In genomic region chr12:93376436-93377251, GRCh38 we compare ENCODE assay signal across 8 cellular contexts. TPM values are rescaled to one million over a fixed set of nuclear protein-coding genes. Genes with fewer than 3 reads are reported as not detected.
DNase-seq lines count a peak whose midpoint lies in the region; ATAC-seq, FAIRE-seq and TF ChIP-seq lines count a peak whose summit lies in the region.

No MANE protein-coding gene starts in this region.

- H3K27ac Mint-ChIP-seq in CD8-positive, alpha-beta T cell: no peak overlapping the region

- H3K9ac ChIP-seq in mammary epithelial cell (ENCODE audit: insufficient read depth, low read length) (peak overlapping the region; percentile 73), kidney (ENCODE audit: low read length in 2 of 2) (peak overlapping the region in 1 of 2 donors; percentile 90)

- POLR2A ChIA-PET in CD8-positive, alpha-beta T cell (lab: Charles Lee): interaction anchor here (1.0 to 1.6 kb wide), 3 partner anchors 11 to 448 kb away, joined by 3 to 11 read pairs (median 3); no protein-coding TSS in a partner anchor

- no peaks in the 10 kb centered on the region for H3K27me3 Mint-ChIP-seq in CD8-positive, alpha-beta T cell (ENCODE audit: low read depth)

- no peaks in the 10 kb centered on the region for H4K20me1 ChIP-seq in mammary epithelial cell (ENCODE audit: insufficient read depth, low read length)

- ATAC-seq in CD8-positive, alpha-beta T cell: no peak
- ATAC-seq in omental fat pad (ENCODE audit: low FRiP score) (no peak), GM21390 (IDR thresholded peaks at IDR 0.05; ENCODE audit: unreplicated experiment) (no peak)

- intact Hi-C loops in CD8-positive, alpha-beta T cell (cut with DNase I, micrococcal nuclease): loop anchor here (1.0 to 10.0 kb wide), 15 partner anchors 66 to 1840 kb away; partner anchors contain the start of genes CRADD (in 2 of the 2), EEA1 (in 2 of the 2), SOCS2 (in 2 of the 2) and CEP83 (in 1 of the 2)
- intact Hi-C loops in mammary epithelial cell (cut with micrococcal nuclease) (loop anchor here (1.0 to 5.0 kb wide), 3 partner anchors 54 to 254 kb away; no protein-coding TSS in a partner anchor), kidney (cut with DNase I) (no loop called here), stomach (cut with DNase I; ENCODE audit: low total_unique reads) (no loop called here)

- no peak for TF ChIP-seq EP300 in stomach (IDR thresholded peaks at IDR 0.05)

- DNase-seq in CD8-positive, alpha-beta T cell: no peak
- DNase-seq in M059J (ENCODE audit: low read depth): peak; percentile 31
- DNase-seq in mammary epithelial cell: peak; percentile 10
- DNase-seq in kidney: no peak
- no peak for DNase-seq in stomach
- no peak for DNase-seq in iPS-NIHi11 (ENCODE audit: low spot score)
- DNase-seq in omental fat pad (ENCODE audit: low spot score): no peak

- CTCF ChIA-PET in CD8-positive, alpha-beta T cell (lab: Charles Lee): interaction anchor here (0.6 to 2.0 kb wide), 4 partner anchors 20 to 530 kb away, joined by 3 to 10 read pairs (median 4); no protein-coding TSS in a partner anchor
- CTCF ChIA-PET in mammary epithelial cell (lab: Charles Lee; ENCODE audit: low non-redundant PET): interaction anchor here (0.5 to 0.8 kb wide), 4 partner anchors 11 to 726 kb away, joined by 3 to 7 read pairs (median 6); no protein-coding TSS in a partner anchor

- TF ChIP-seq CTCF in CD8-positive, alpha-beta T cell (IDR thresholded peaks at IDR 0.05): no peak
- peak in 1 of 2 donors; percentile 25 for TF ChIP-seq CTCF in mammary epithelial cell (conservative IDR thresholded peaks at IDR 0.05 in 1 of 2, IDR thresholded peaks at IDR 0.05 in 1 of 2; ENCODE audit: extremely low read depth in 1 of 2, insufficient read depth in 1 of 2, low read depth in 1 of 2, low read length in 2 of 2)
- no peak for TF ChIP-seq CTCF in kidney (IDR thresholded peaks at IDR 0.05; ENCODE audit: borderline replicate concordance, extremely low read depth, insufficient read depth)
- TF ChIP-seq CTCF in stomach (IDR thresholded peaks at IDR 0.05): no peak
- no peak for TF ChIP-seq CTCF in omental fat pad (IDR thresholded peaks at IDR 0.05)

- peaks cover 30% of the 10 kb centered on the region for H3K4me1 Mint-ChIP-seq in CD8-positive, alpha-beta T cell (ENCODE audit: low read depth)

- in situ Hi-C loops in mammary epithelial cell (cut with MboI; ENCODE audit: low sequenced_read_pairs in 2 of 2): loop anchor here in 1 of 2 donors (25.0 kb wide), 1 partner anchor 589 kb away; no protein-coding TSS in a partner anchor

- peak overlapping the region; percentile 83 for H2AFZ ChIP-seq in mammary epithelial cell (ENCODE audit: low read depth, low read length)

- no TSS peak for BruUV-seq in mammary epithelial cell (replicated peaks; lab: Mats Ljungman, UMichigan)

- dilution Hi-C loops in mammary epithelial cell (cut with HindIII; ENCODE audit: low sequenced_read_pairs): no loop called here

- H3K36me3 Mint-ChIP-seq in CD8-positive, alpha-beta T cell: peaks cover 7% of the 10 kb centered on the region

- no peaks in the 10 kb centered on the region for H3K9me3 ChIP-seq in CD8-positive, alpha-beta T cell (ENCODE audit: low read length)
- H3K9me3 ChIP-seq in mammary epithelial cell (replicated peaks; ENCODE audit: insufficient read depth, low read length) (no peaks in the 10 kb centered on the region), kidney (ENCODE audit: control insufficient read depth in 1 of 2, low read length in 2 of 2) (no peaks in the 10 kb centered on the region), stomach (no peaks in the 10 kb centered on the region)

- H3K4me3 Mint-ChIP-seq in CD8-positive, alpha-beta T cell: peak overlapping the region; percentile 90

- H3K4me2 ChIP-seq in mammary epithelial cell (ENCODE audit: insufficient read depth, low read depth, low read length): peak overlapping the region; percentile 92

- peaks cover 35% of the 10 kb centered on the region for H3K79me2 ChIP-seq in mammary epithelial cell (ENCODE audit: insufficient read depth, low read length)

- no peaks in the 10 kb centered on the region for H3K36me3 ChIP-seq in CD8-positive, alpha-beta T cell (ENCODE audit: insufficient read depth, low read length)
- H3K36me3 ChIP-seq in mammary epithelial cell (ENCODE audit: insufficient read depth, low read length): no peaks in the 10 kb centered on the region
- H3K36me3 ChIP-seq in kidney (ENCODE audit: control insufficient read depth in 1 of 2, insufficient read depth in 2 of 2, low read length in 2 of 2): no peaks in the 10 kb centered on the region
- H3K36me3 ChIP-seq in stomach: no peaks in the 10 kb centered on the region

- 27% methylated on average over 10 of the region's 10 CpGs for WGBS in mammary epithelial cell (ENCODE audit: low coverage, missing lambda C conversion rate)
- 38 to 80% (median 52%) methylated on average over 10 of the region's 10 CpGs for WGBS in stomach, 5 donors

- peaks cover 23% of the 10 kb centered on the region for H3K4me1 ChIP-seq in CD8-positive, alpha-beta T cell (ENCODE audit: insufficient read depth, low read length)
- H3K4me1 ChIP-seq in mammary epithelial cell (ENCODE audit: insufficient read depth, low read length) (peaks cover 25% of the 10 kb centered on the region), kidney (ENCODE audit: control insufficient read depth in 1 of 2, insufficient read depth in 1 of 2, low read depth in 1 of 2, low read length in 2 of 2) (peaks cover 5 to 12% of the 10 kb centered on the region in 2 donors), stomach (peaks cover 24 to 64% (median 45%) of the 10 kb centered on the region in 4 donors)

- no peaks in the 10 kb centered on the region for H3K9me3 Mint-ChIP-seq in CD8-positive, alpha-beta T cell

- no peaks in the 10 kb centered on the region for H3K27me3 ChIP-seq in CD8-positive, alpha-beta T cell (ENCODE audit: insufficient read depth, low read length)
- H3K27me3 ChIP-seq in mammary epithelial cell (ENCODE audit: insufficient read depth, low read length): no peaks in the 10 kb centered on the region
- no peaks in the 10 kb centered on the region for H3K27me3 ChIP-seq in stomach

- no peak overlapping the region for H3K27ac ChIP-seq in CD8-positive, alpha-beta T cell (ENCODE audit: low read depth, low read length)
- H3K27ac ChIP-seq in mammary epithelial cell (ENCODE audit: insufficient read depth, low read depth, low read length) (peak overlapping the region; percentile 63), kidney (ENCODE audit: low read depth in 2 of 2, low read length in 2 of 2) (peak overlapping the region; percentile 82 to 90), stomach (peak overlapping the region; percentile 79 to 98 (median 97))

- no peak overlapping the region for H3K4me3 ChIP-seq in CD8-positive, alpha-beta T cell (ENCODE audit: low read depth, low read length)
- H3K4me3 ChIP-seq in mammary epithelial cell (replicated peaks in 1 of 3; ENCODE audit: insufficient read depth in 1 of 3, low read depth in 2 of 3, low read length in 3 of 3) (peak overlapping the region; percentile 63 to 75 (median 67)), kidney (ENCODE audit: low read length in 2 of 2) (peak overlapping the region; percentile 66 to 74), stomach (peak overlapping the region in 3 of 4 donors; percentile 79 to 97 (median 94))

- no peak for FAIRE-seq in kidney (lab: Jason Lieb, UNC)

- TF ChIP-seq POLR2A in stomach (IDR thresholded peaks at IDR 0.05): no peak

RNA-seq across cellular contexts. Expression of gene NUDT4, which starts 1.1 kb away (rescaled TPM):
- 100 to 1,000 TPM in 1 of 2 experiments, 10 to 100 TPM in 1; 98.7 to 102 TPM for total RNA-seq in CD8-positive, alpha-beta T cell
- total RNA-seq in M059J (2014; rRNA removed; shearing (Covaris generic)): 48.4 and 48.5 TPM in 2 replicates
- 10 to 100 TPM; 71.3 to 83.5 TPM for total RNA-seq in mammary epithelial cell
- polyA plus RNA-seq in mammary epithelial cell: 23.8 TPM
- polyA minus RNA-seq in mammary epithelial cell: 14.9 TPM
- 127 TPM for total RNA-seq in kidney
- 104 TPM for polyA plus RNA-seq in kidney (ENCODE audit: insufficient read depth, low read depth, low replicate concordance)
- total RNA-seq in stomach: 10 to 100 TPM; 19.8 to 77.7 (median 38.8) TPM
- polyA plus RNA-seq in stomach: 10 to 100 TPM; 17.5 to 28.0 (median 23.5) TPM
- total RNA-seq in omental fat pad: 10 to 100 TPM; 43.1 to 81.3 (median 55.6) TPM

Comparison
In these comparisons a context has a peak if more than half of its experiments do, and no peak if none do; other contexts are left out.
1. DNase-seq: peak in M059J (single experiment) and mammary epithelial cell (single experiment); none in CD8-positive, alpha-beta T cell (0 of 7), kidney (single experiment), stomach (single experiment), iPS-NIHi11 (single experiment) and omental fat pad (single experiment).
2. intact Hi-C loops: an anchor here in CD8-positive, alpha-beta T cell (1.0 to 10.0 kb wide) and mammary epithelial cell (1.0 to 5.0 kb wide); none called in kidney and stomach.